ENCODE assay signal across 2 cellular contexts in genomic region chr11:2176389-2176900, GRCh38.
A peak's percentile ranks its signal among the peaks of the same experiment; 100 is the strongest.
TF ChIP-seq lines count a peak whose summit lies in the region.

No MANE protein-coding gene starts in this region.

TF ChIP-seq in GM12891, 5 proteins besides CTCF, POLR2A, EP300 and RAD21:
- TF ChIP-seq TAF1 (IDR thresholded peaks at IDR 0.05; ENCODE audit: low read depth, low read length) (no peak), POLR2AphosphoS5 (IDR thresholded peaks at IDR 0.05; ENCODE audit: low read depth, low read length) (no peak), POU2F2 (IDR thresholded peaks at IDR 0.05; ENCODE audit: low read depth, low read length) (no peak), SPI1 (IDR thresholded peaks at IDR 0.05; ENCODE audit: low read depth, low read length) (no peak), PAX5 (IDR thresholded peaks at IDR 0.05; ENCODE audit: insufficient read depth, low read length, severe bottlenecking) (no peak)

TF ChIP-seq in K562, 482 proteins besides CTCF, POLR2A, EP300 and RAD21:
- TF ChIP-seq SUPT5H (IDR thresholded peaks at IDR 0.05) (no peak), KDM1A (IDR thresholded peaks at IDR 0.05) (peak in 1 of 2 experiments; percentile 69; a peak in 1 of 4 replicates), MAX (CRISPR knock-in tag; IDR thresholded peaks at IDR 0.05) (peak; percentile 55; the same call in 1 of the 2 replicates)
